Comparison of ENCODE assay signal across 23 cellular contexts in genomic region chr7:155897758-155898386, GRCh38.
"Had no signal": no experiment of that assay in that cellular context is flagged by ENCODE, and none has a peak within 500 bp of the region (broad histone marks: within the 10 kb centered on the region; RNA-seq: fewer than 3 reads in every experiment).

No MANE protein-coding gene starts in this region.

- H3K27ac Mint-ChIP-seq: endodermal cell, immature natural killer cell had no signal

- H3K9me3 Mint-ChIP-seq: activated T-helper 1 cell treated with anti-CD3 and anti-CD28 coated beads, Interleukin-12 subunit alpha, Interleukin-12 subunit beta, Interleukin-2, Interleukin-4 antibody, amounts not matched to agents 30 ng/mL and 10 ng/mL and 1 ng/mL, durations not matched to agents 14 hours and 24 hours and 36 hours had no signal

- H3K4me1 ChIP-seq: esophagus muscularis mucosa, foreskin keratinocyte, heart left ventricle, lower lobe of right lung, prostate gland, suprapubic skin, tibial artery had no signal

- H3K36me3 Mint-ChIP-seq: immature natural killer cell had no signal

- H3K4me1 Mint-ChIP-seq: endodermal cell, immature natural killer cell had no signal

- DNase-seq: activated CD4-positive, alpha-beta T cell treated with anti-CD3 and anti-CD28 coated beads for 4 hours; activated CD4-positive, alpha-beta T cell treated with anti-CD3 and anti-CD28 coated beads, Interleukin-2, amount 50 U/mL, for 48 hours; activated CD4-positive, CD25-positive, alpha-beta regulatory T cell; activated CD8-positive, alpha-beta memory T cell treated with anti-CD3 and anti-CD28 coated beads for 24 hours; activated gamma-delta T cell treated with Interleukin-2 at 50 U/mL for 16 hours; activated naive CD4-positive, alpha-beta T cell treated with anti-CD3 and anti-CD28 coated beads, Interleukin-2, amount 50 U/mL, for 16 hours; amniotic stem cell; brain microvascular endothelial cell; caudate nucleus; endodermal cell; foreskin keratinocyte; heart left ventricle; hypothalamus; immature natural killer cell; lower lobe of right lung; mesendoderm; ovary; stimulated activated naive CD4-positive, alpha-beta T cell had no signal

- H3K4me3 ChIP-seq: esophagus muscularis mucosa, heart left ventricle, lower lobe of right lung, ovary, prostate gland, suprapubic skin, tibial artery had no signal

- H3K36me3 ChIP-seq: brain microvascular endothelial cell, esophagus muscularis mucosa, heart left ventricle, lower lobe of right lung, ovary, prostate gland, suprapubic skin, tibial artery had no signal

- ATAC-seq: foreskin keratinocyte, heart left ventricle, lower lobe of right lung had no signal

- H3K9me3 ChIP-seq: prostate gland had no signal

- H3K27ac ChIP-seq: brain microvascular endothelial cell, esophagus muscularis mucosa, foreskin keratinocyte, heart left ventricle, lower lobe of right lung, ovary, prostate gland, suprapubic skin, tibial artery had no signal

- H3K27me3 ChIP-seq: brain microvascular endothelial cell, esophagus muscularis mucosa, foreskin keratinocyte, heart left ventricle, ovary, suprapubic skin, tibial artery had no signal

- H3K4me3 Mint-ChIP-seq: activated T-helper 1 cell treated with anti-CD3 and anti-CD28 coated beads, Interleukin-12 subunit alpha, Interleukin-12 subunit beta, Interleukin-2, Interleukin-4 antibody, amounts not matched to agents 30 ng/mL and 10 ng/mL and 1 ng/mL, durations not matched to agents 14 hours and 24 hours and 36 hours; endodermal cell; immature natural killer cell had no signal
